9 cellular contexts compared by ENCODE assay signal in genomic region chr17:42362245-42362961, GRCh38. TPM values are rescaled to one million over a fixed set of nuclear protein-coding genes. Genes with fewer than 3 reads are reported as not detected.
DNase-seq lines count a peak whose midpoint lies in the region; ATAC-seq and TF ChIP-seq lines count a peak whose summit lies in the region.
"Had no signal": no experiment of that assay in that cellular context is flagged by ENCODE, and none has a peak within 500 bp of the region (broad histone marks: within the 10 kb centered on the region; RNA-seq: fewer than 3 reads in every experiment).

No MANE protein-coding gene starts in this region.

- TF ChIP-seq CTCF in CD14-positive monocyte (IDR thresholded peaks at IDR 0.05) (no peak), lower lobe of right lung (IDR thresholded peaks at IDR 0.05) (no peak)

- no peak overlapping the region for H3K4me3 ChIP-seq in HUES6 (ENCODE audit: low read depth, low read length)
- H3K4me3 ChIP-seq in lower lobe of right lung = no peak overlapping the region

- DNase-seq in CD14-positive monocyte (ENCODE audit: low spot score) (no peak), lower lobe of right lung (peak; percentile 55), retina (no peak), T1000 (lab: John Stamatoyannopoulos, UW) (no peak), AG08395 (ENCODE audit: low spot score) (no peak)
- DNase-seq: nephron progenitor cell had no signal

- peaks cover 73% of the 10 kb centered on the region for H3K4me1 Mint-ChIP-seq in CD14-positive monocyte
- H3K4me1 Mint-ChIP-seq in activated naive CD8-positive, alpha-beta T cell (ENCODE audit: low read depth) = peaks cover 73% of the 10 kb centered on the region

- H3K9ac ChIP-seq in HUES6 (ENCODE audit: low read length) = peak overlapping the region; percentile 5

- H3K27me3 ChIP-seq in HUES6 (ENCODE audit: control insufficient read depth, insufficient read depth, low read length) (no peaks in the 10 kb centered on the region), lower lobe of right lung (ENCODE audit: low read depth) (no peaks in the 10 kb centered on the region)

- no peak overlapping the region for H3K27ac ChIP-seq in HUES6 (ENCODE audit: low read depth, low read length)
- H3K27ac ChIP-seq in lower lobe of right lung = peak overlapping the region; percentile 21

- H3K9me3 ChIP-seq in HUES6 (ENCODE audit: control insufficient read depth, insufficient read depth, low read depth, low read length) (no peaks in the 10 kb centered on the region), lower lobe of right lung (no peaks in the 10 kb centered on the region)

- H3K36me3 ChIP-seq in HUES6 (ENCODE audit: control insufficient read depth, insufficient read depth, low read length) (no peaks in the 10 kb centered on the region), lower lobe of right lung (peaks cover 4% of the 10 kb centered on the region)

- ATAC-seq in lower lobe of right lung = peak; percentile 58 to 67
- no peak for ATAC-seq in GM18517 (IDR thresholded peaks at IDR 0.05; ENCODE audit: unreplicated experiment)

- no peak overlapping the region for H3K4me3 Mint-ChIP-seq in CD14-positive monocyte
- H3K4me3 Mint-ChIP-seq in activated naive CD8-positive, alpha-beta T cell = peak overlapping the region; percentile 64
- H3K4me3 Mint-ChIP-seq: nephron progenitor cell had no signal

- H3K4me1 ChIP-seq in HUES6 (ENCODE audit: control insufficient read depth, insufficient read depth, low read length) = peaks cover 47% of the 10 kb centered on the region
- H3K4me1 ChIP-seq in lower lobe of right lung = peaks cover 91% of the 10 kb centered on the region

- H3K9me3 Mint-ChIP-seq in CD14-positive monocyte = no peaks in the 10 kb centered on the region
- H3K9me3 Mint-ChIP-seq in activated naive CD8-positive, alpha-beta T cell (ENCODE audit: low read depth) = no peaks in the 10 kb centered on the region

- H3K36me3 Mint-ChIP-seq in CD14-positive monocyte = peaks cover 16 to 18% of the 10 kb centered on the region in 2 donors
- H3K36me3 Mint-ChIP-seq in activated naive CD8-positive, alpha-beta T cell = peaks cover 10% of the 10 kb centered on the region

- H3K27ac Mint-ChIP-seq in CD14-positive monocyte = peak overlapping the region in 4 of 7 donors; percentile 15 to 81 (median 30)
- H3K27ac Mint-ChIP-seq in activated naive CD8-positive, alpha-beta T cell = peak overlapping the region; percentile 92
- H3K27ac Mint-ChIP-seq: nephron progenitor cell had no signal

- peaks cover 0 to under 1% (median 0%) of the 10 kb centered on the region in 3 donors for H3K27me3 Mint-ChIP-seq in CD14-positive monocyte (ENCODE audit: low read depth in 3 of 3)
- no peaks in the 10 kb centered on the region for H3K27me3 Mint-ChIP-seq in activated naive CD8-positive, alpha-beta T cell

- intact Hi-C loops in CD14-positive monocyte (cut with micrococcal nuclease) = loop anchor here in 1 of 2 donors (5.0 kb wide), 1 partner anchor 40 kb away; no protein-coding TSS in a partner anchor
- intact Hi-C loops in lower lobe of right lung (cut with DNase I) = no loop called here

RNA-seq across cellular contexts. Expression of gene STAT3, which starts 25.8 kb away (rescaled TPM):
- 100 to 1,000 TPM; 110 to 155 TPM for polyA plus RNA-seq in CD14-positive monocyte
- 278 TPM for total RNA-seq in lower lobe of right lung
